Comparison of ENCODE assay signal across 9 cellular contexts in genomic region chr22:20777420-20778177, GRCh38. TPM values are rescaled to one million over a fixed set of nuclear protein-coding genes. Genes with fewer than 3 reads are reported as not detected.
DNase-seq lines count a peak whose midpoint lies in the region; ATAC-seq and TF ChIP-seq lines count a peak whose summit lies in the region.
"Had no signal": no experiment of that assay in that cellular context is flagged by ENCODE, and none has a peak within 500 bp of the region (broad histone marks: within the 10 kb centered on the region; RNA-seq: fewer than 3 reads in every experiment).

No MANE protein-coding gene starts in this region.

- H3K79me2 ChIP-seq in OCI-LY7 (ENCODE audit: insufficient read depth, low read depth, low read length), result no peaks in the 10 kb centered on the region

- H2AFZ ChIP-seq in OCI-LY7 (ENCODE audit: low read length), result no peak overlapping the region
- H2AFZ ChIP-seq in neuronal stem cell (ENCODE audit: low read length), result no peak overlapping the region

- H2AK5ac ChIP-seq in neuronal stem cell (ENCODE audit: low read depth, low read length), result no peak overlapping the region

- H3K18ac ChIP-seq in neuronal stem cell (ENCODE audit: low read length), result no peak overlapping the region

- H3K4me3 ChIP-seq in BJ (ENCODE audit: low read depth, low read length) (no peak overlapping the region), astrocyte of the cerebellum (ENCODE audit: low read depth, low read length) (no peak overlapping the region), liver (ENCODE audit: low read depth in 1 of 3, low read length in 3 of 3) (no peak overlapping the region), OCI-LY7 (ENCODE audit: low read depth, low read length, poor library complexity, severe bottlenecking) (no peak overlapping the region), neuronal stem cell (ENCODE audit: low read length in 2 of 2) (no peak overlapping the region)

- peak; percentile 50 to 73 for TF ChIP-seq RAD21 in liver (IDR thresholded peaks at IDR 0.05)

- POLR2A ChIA-PET in BJ (lab: Charles Lee) (no interaction called here), OCI-LY7 (lab: Charles Lee) (no interaction called here)

- 25% methylated on average over 10 of the region's 10 CpGs for WGBS in liver
- no CpG with 5 or more reads among the region's 10 CpGs for WGBS in neuronal stem cell (ENCODE audit: extremely low coverage in 2 of 2, insufficient read length in 2 of 2, insufficient replicate concordance in 1 of 2), 2 donors

- H3K4me1 ChIP-seq in liver (ENCODE audit: control insufficient read depth in 4 of 4, insufficient read depth in 4 of 4, low read length in 3 of 4), result peaks cover 18 to 66% (median 53%) of the 10 kb centered on the region in 4 donors
- H3K4me1 ChIP-seq in OCI-LY7 (ENCODE audit: insufficient read depth, low read length, poor library complexity, severe bottlenecking), result no peaks in the 10 kb centered on the region
- no peaks in the 10 kb centered on the region for H3K4me1 ChIP-seq in neuronal stem cell (ENCODE audit: control insufficient read depth in 2 of 2, insufficient read depth in 1 of 2, low read depth in 1 of 2, low read length in 2 of 2)

- no peaks in the 10 kb centered on the region for H3K9me3 ChIP-seq in liver (ENCODE audit: control insufficient read depth in 4 of 4, low read length in 3 of 4)
- no peaks in the 10 kb centered on the region for H3K9me3 ChIP-seq in OCI-LY7 (ENCODE audit: low read length)
- H3K9me3 ChIP-seq in neuronal stem cell (replicated peaks in 1 of 2; ENCODE audit: control insufficient read depth in 2 of 2, insufficient read depth in 1 of 2, low read depth in 1 of 2, low read length in 2 of 2), result no peaks in the 10 kb centered on the region

- H3K4ac ChIP-seq in neuronal stem cell (ENCODE audit: low read length), result no peak overlapping the region

- no peak overlapping the region for H2BK15ac ChIP-seq in neuronal stem cell (ENCODE audit: low read length)

- no peak overlapping the region for H3K14ac ChIP-seq in neuronal stem cell (ENCODE audit: low read length)

- H4K20me1 ChIP-seq in OCI-LY7 (ENCODE audit: insufficient read depth, low read length), result no peaks in the 10 kb centered on the region

- H3K27me3 ChIP-seq in BJ (ENCODE audit: control insufficient read depth, insufficient read depth, low read length) (no peaks in the 10 kb centered on the region), liver (ENCODE audit: control insufficient read depth in 4 of 4, insufficient read depth in 4 of 4, low read length in 3 of 4) (no peaks in the 10 kb centered on the region), neuronal stem cell (ENCODE audit: control insufficient read depth in 3 of 3, insufficient read depth in 3 of 3, low read depth in 1 of 3, low read length in 3 of 3) (no peaks in the 10 kb centered on the region)

- H3K9me2 ChIP-seq in OCI-LY7 (ENCODE audit: insufficient read depth, low read length), result no peaks in the 10 kb centered on the region

- peak overlapping the region in 1 of 2 donors; percentile 69 for H3K9ac ChIP-seq in liver (ENCODE audit: low read depth in 1 of 2, low read length in 2 of 2)
- H3K9ac ChIP-seq in neuronal stem cell (ENCODE audit: low read depth, low read length, poor library complexity), result no peak overlapping the region

- no peak overlapping the region for H2BK5ac ChIP-seq in neuronal stem cell (ENCODE audit: low read length)

- no peak overlapping the region for H4K91ac ChIP-seq in neuronal stem cell (ENCODE audit: low read depth, low read length, poor library complexity)

- peak; percentile 71 for DNase-seq in BJ (ENCODE audit: low read depth)
- peak; percentile 97 for DNase-seq in LoVo (ENCODE audit: low spot score)
- DNase-seq in astrocyte of the cerebellum (ENCODE audit: low read depth), result peak; percentile 28
- no peak for DNase-seq in OCI-LY7 (ENCODE audit: low spot score)
- no peak for DNase-seq in SHP77 treated with DMSO at 0.1 percent for 48 hours (lab: John Stamatoyannopoulos, UW)
- DNase-seq in neuronal stem cell (ENCODE audit: low spot score), result no peak

- CTCF ChIA-PET in BJ (lab: Yijun Ruan, JAX), result interaction anchor here (1.0 to 1.5 kb wide), 3 partner anchors 9 to 14 kb away, joined by 3 to 8 read pairs (median 3); no protein-coding TSS in a partner anchor
- CTCF ChIA-PET in OCI-LY7 (lab: Charles Lee; ENCODE audit: unreplicated experiment), result no interaction called here

- H3K79me1 ChIP-seq in neuronal stem cell (ENCODE audit: low read depth, low read length), result peaks cover 4% of the 10 kb centered on the region

- H3K4me2 ChIP-seq in OCI-LY7 (ENCODE audit: low read length) (no peak overlapping the region), neuronal stem cell (ENCODE audit: insufficient read depth, low read length, poor library complexity, severe bottlenecking) (no peak overlapping the region)

- no peak for ATAC-seq in GM19324 (IDR thresholded peaks at IDR 0.05; ENCODE audit: low FRiP score, unreplicated experiment)

- no peak overlapping the region for H2BK120ac ChIP-seq in neuronal stem cell (ENCODE audit: low read depth, low read length)

- in situ Hi-C loops in astrocyte of the cerebellum (cut with HindIII; ENCODE audit: low sequenced_read_pairs), result no loop called here

- H3K36me3 ChIP-seq in BJ (ENCODE audit: control insufficient read depth, insufficient read depth, low read length), result peaks cover 2% of the 10 kb centered on the region
- H3K36me3 ChIP-seq in liver (ENCODE audit: control insufficient read depth in 4 of 4, insufficient read depth in 3 of 4, low read depth in 1 of 4, low read length in 3 of 4), result peaks cover 0 to 15% (median 8%) of the 10 kb centered on the region in 4 donors
- H3K36me3 ChIP-seq in OCI-LY7 (ENCODE audit: insufficient read depth, low read length), result peaks cover 4% of the 10 kb centered on the region; the same call in 1 of the 2 replicates
- H3K36me3 ChIP-seq in neuronal stem cell (replicated peaks in 1 of 2; ENCODE audit: control insufficient read depth in 2 of 2, insufficient read depth in 2 of 2, low read length in 2 of 2), result peaks cover 0 to 12% of the 10 kb centered on the region in 2 donors

- H2BK12ac ChIP-seq in neuronal stem cell (ENCODE audit: low read length), result no peak overlapping the region

- H3K27ac ChIP-seq in liver (ENCODE audit: low read depth in 1 of 2, low read length in 2 of 2) (peak overlapping the region; percentile 76 to 96), OCI-LY7 (ENCODE audit: low read depth, low read length, poor library complexity, severe bottlenecking) (no peak overlapping the region), neuronal stem cell (replicated peaks; ENCODE audit: low read length) (no peak overlapping the region)

- no TSS peak for BruUV-seq in OCI-LY7 (replicated peaks; lab: Mats Ljungman, UMichigan)

- no peak overlapping the region for H3K23ac ChIP-seq in neuronal stem cell (ENCODE audit: low read depth, low read length, poor library complexity)

- intact Hi-C loops in OCI-LY7 (cut with micrococcal nuclease; ENCODE audit: unreplicated experiment), result no loop called here

- H4K8ac ChIP-seq in neuronal stem cell (ENCODE audit: low read depth, low read length), result no peak overlapping the region

- peak; percentile 13; the same call in 1 of the 2 replicates for TF ChIP-seq CTCF in BJ (IDR thresholded peaks at IDR 0.05; ENCODE audit: insufficient read depth, low read depth, low read length)
- no peak for TF ChIP-seq CTCF in astrocyte of the cerebellum (IDR thresholded peaks at IDR 0.05; ENCODE audit: low read depth, low read length, missing control alignments)
- peak; percentile 24 for TF ChIP-seq CTCF in liver (IDR thresholded peaks at IDR 0.05; ENCODE audit: low read depth, low read length, missing input control)
- TF ChIP-seq CTCF in OCI-LY7 (conservative IDR thresholded peaks at IDR 0.05; ENCODE audit: low read length), result no peak

TF ChIP-seq in liver, 16 proteins besides CTCF, POLR2A, EP300 and RAD21 (continues in another document):
- peak; percentile 73 to 88 for TF ChIP-seq HNF4A (conservative IDR thresholded peaks at IDR 0.05)
- peak; percentile 63 to 95 for TF ChIP-seq RXRA (IDR thresholded peaks at IDR 0.05)
- peak; percentile 84 for TF ChIP-seq YY1 (IDR thresholded peaks at IDR 0.05)
- peak; percentile 98 for TF ChIP-seq ATF3 (IDR thresholded peaks at IDR 0.05)
- TF ChIP-seq REST (IDR thresholded peaks at IDR 0.05), result peak; percentile 85

RNA-seq across cellular contexts. Expression of gene SERPIND1, which starts 3.7 kb away (rescaled TPM):
- polyA plus RNA-seq in BJ (2011; rRNA removed) (not detected in 2 replicates), liver (100 to 1,000 TPM; 166 to 173 TPM)
- polyA minus RNA-seq in BJ (2011; rRNA and poly(A)+ RNA removed), result not detected in 2 replicates
- total RNA-seq in liver (100 to 1,000 TPM; 117 to 176 TPM), OCI-LY7 (2022) (not detected in 2 replicates)
- not detected in 2 replicates for total RNA-seq in OCI-LY7 (2014; rRNA removed; shearing (Covaris generic))
- not detected for polyA plus RNA-seq in neuronal stem cell (2013, experiment 1 of 2)
- polyA plus RNA-seq in neuronal stem cell (2013, experiment 2 of 2), result not detected
- total RNA-seq: lower leg skin had no signal

Comparison
In these comparisons a context has a peak if more than half of its experiments do, and no peak if none do; other contexts are left out.
1. DNase-seq: peak in BJ (single experiment), LoVo (single experiment) and astrocyte of the cerebellum (single experiment); none in OCI-LY7 (single experiment), SHP77 treated with DMSO at 0.1 percent for 48 hours (single experiment) and neuronal stem cell (single experiment).
2. CTCF ChIP-seq: peak in BJ (single experiment) and liver (single experiment); none in astrocyte of the cerebellum (single experiment) and OCI-LY7 (single experiment).
3. H3K27ac ChIP-seq: peak in liver (2 of 2); none in OCI-LY7 (single experiment) and neuronal stem cell (single experiment).
4. RNA of gene SERPIND1, which starts 3.7 kb away (total RNA-seq): 117 to 176 TPM in liver; not detected in OCI-LY7; every median in the first group is over 100 times any median in the second.